34 cellular contexts compared by ENCODE assay signal in the genomic region with DNA sequence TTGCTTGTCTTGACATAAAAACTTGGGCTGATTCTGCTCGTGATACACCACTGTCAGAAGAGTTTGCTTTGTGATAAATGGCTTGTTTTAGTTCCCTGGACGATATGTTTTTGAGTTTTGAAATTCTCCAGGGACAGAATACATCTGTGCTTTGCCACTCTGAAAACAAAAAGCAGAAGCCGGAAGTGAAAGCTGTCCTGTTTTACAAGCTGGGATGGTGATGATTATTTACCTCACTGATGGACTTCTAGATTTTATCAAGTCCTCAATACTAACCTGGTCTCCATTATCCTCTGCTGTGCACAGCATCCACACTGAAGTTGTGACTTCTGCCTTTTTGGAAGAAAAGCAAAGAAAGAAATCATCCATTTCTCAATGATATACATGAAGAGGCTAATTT.
DNase-seq lines count a peak whose midpoint lies in the region; ATAC-seq and TF ChIP-seq lines count a peak whose summit lies in the region.
"Had no signal": no experiment of that assay in that cellular context is flagged by ENCODE, and none has a peak within 500 bp of the region (broad histone marks: within the 10 kb centered on the region; RNA-seq: fewer than 3 reads in every experiment).

No MANE protein-coding gene starts in this region.

- H3K4me3 Mint-ChIP-seq in memory B cell = peak overlapping the region; percentile 8
- H3K4me3 Mint-ChIP-seq in activated T-cell treated with anti-CD3 and anti-CD28 coated beads, Interleukin-2, amount 50 U/mL, for 72 hours = no peak overlapping the region
- H3K4me3 Mint-ChIP-seq in activated T-helper 17 cell treated with anti-CD3 and anti-CD28 coated beads, Interleukin-2, amount 50 U/mL, for 72 hours = no peak overlapping the region
- H3K4me3 Mint-ChIP-seq: activated CD4-positive, alpha-beta memory T cell treated with anti-CD3 and anti-CD28 coated beads for 36 hours; activated naive CD4-positive, alpha-beta T cell treated with anti-CD3 and anti-CD28 coated beads, Interleukin-2, amount 10 ng/mL, durations not matched to agents 7 days and 5 days; activated T-helper 1 cell treated with anti-CD3 and anti-CD28 coated beads, Interleukin-12 subunit alpha, Interleukin-12 subunit beta, Interleukin-2, Interleukin-4 antibody, amounts not matched to agents 30 ng/mL and 10 ng/mL and 1 ng/mL, durations not matched to agents 14 hours and 24 hours and 36 hours; CD8-positive, alpha-beta memory T cell; endodermal cell; GM23338; T-helper 17 cell had no signal

- no peak overlapping the region for H3K9ac ChIP-seq in BLaER1

- no peak for TF ChIP-seq CTCF in OCI-LY7 (conservative IDR thresholded peaks at IDR 0.05; ENCODE audit: low read length)

- no peaks in the 10 kb centered on the region for H3K9me3 ChIP-seq in BLaER1
- no peaks in the 10 kb centered on the region for H3K9me3 ChIP-seq in OCI-LY7 (ENCODE audit: low read length)
- H3K9me3 ChIP-seq: adrenal gland, body of pancreas, heart left ventricle, neutrophil, prostate gland, right lobe of liver, tibial artery had no signal

- H3K4me1 ChIP-seq in BLaER1 (peaks cover 20% of the 10 kb centered on the region), OCI-LY7 (ENCODE audit: insufficient read depth, low read length, poor library complexity, severe bottlenecking) (peaks cover 28% of the 10 kb centered on the region)
- H3K4me1 ChIP-seq: adrenal gland, foreskin keratinocyte, heart left ventricle, prostate gland, right lobe of liver, tibial artery had no signal

- no peaks in the 10 kb centered on the region for H3K27me3 ChIP-seq in BLaER1
- H3K27me3 ChIP-seq: adrenal gland, body of pancreas, foreskin keratinocyte, heart left ventricle, neutrophil, right lobe of liver, tibial artery had no signal

- no peaks in the 10 kb centered on the region for H3K9me2 ChIP-seq in OCI-LY7 (ENCODE audit: insufficient read depth, low read length)

- no peaks in the 10 kb centered on the region for H3K79me2 ChIP-seq in OCI-LY7 (ENCODE audit: insufficient read depth, low read depth, low read length)

- BruUV-seq in OCI-LY7 (replicated peaks; lab: Mats Ljungman, UMichigan) = no TSS peak

- H3K36me3 ChIP-seq in BLaER1 (no peaks in the 10 kb centered on the region), OCI-LY7 (ENCODE audit: insufficient read depth, low read length) (no peaks in the 10 kb centered on the region)
- H3K36me3 ChIP-seq: adrenal gland, heart left ventricle, neutrophil, prostate gland, right lobe of liver, tibial artery had no signal

- intact Hi-C loops in OCI-LY7 (cut with micrococcal nuclease; ENCODE audit: unreplicated experiment) = no loop called here

- H3K27me3 Mint-ChIP-seq in memory B cell = no peaks in the 10 kb centered on the region
- H3K27me3 Mint-ChIP-seq in activated T-cell treated with anti-CD3 and anti-CD28 coated beads, Interleukin-2, amount 50 U/mL, for 72 hours (ENCODE audit: low read depth) = no peaks in the 10 kb centered on the region
- H3K27me3 Mint-ChIP-seq in activated T-helper 17 cell treated with anti-CD3 and anti-CD28 coated beads, Interleukin-2, amount 50 U/mL, for 72 hours = no peaks in the 10 kb centered on the region
- H3K27me3 Mint-ChIP-seq: activated CD4-positive, alpha-beta memory T cell treated with anti-CD3 and anti-CD28 coated beads for 36 hours; activated naive CD4-positive, alpha-beta T cell treated with anti-CD3 and anti-CD28 coated beads, Interleukin-2, amount 10 ng/mL, durations not matched to agents 7 days and 5 days; CD8-positive, alpha-beta memory T cell; IgD-negative memory B cell; T-helper 17 cell had no signal

- POLR2A ChIA-PET in OCI-LY7 (lab: Charles Lee) = interaction anchor here (0.5 to 0.7 kb wide), 2 partner anchors 13 to 532 kb away, joined by 3 to 4 read pairs; no protein-coding TSS in a partner anchor

- peak overlapping the region; percentile 97 for H2AFZ ChIP-seq in OCI-LY7 (ENCODE audit: low read length)
- H2AFZ ChIP-seq: GM23338 had no signal

- DNase-seq in NAMALWA (ENCODE audit: low spot score) (peak; percentile 73), OCI-LY7 (ENCODE audit: low spot score) (peak; percentile 81), memory B cell (ENCODE audit: low spot score in 2 of 2) (no peak), DMS153 treated with DMSO at 0.1 percent for 48 hours (lab: John Stamatoyannopoulos, UW; ENCODE audit: unreplicated experiment) (no peak), NCI-H2196 treated with DMSO at 0.1 percent for 48 hours (lab: John Stamatoyannopoulos, UW; ENCODE audit: unreplicated experiment) (no peak)
- no peak for DNase-seq in activated T-cell treated with anti-CD3 and anti-CD28 coated beads, Interleukin-2, amount 50 U/mL, for 72 hours
- DNase-seq: activated CD4-positive, alpha-beta memory T cell treated with anti-CD3 and anti-CD28 coated beads for 36 hours; activated CD4-positive, CD25-positive, alpha-beta regulatory T cell treated with anti-CD3 and anti-CD28 coated beads, Interleukin-2, amount 50 U/mL, for 72 hours; activated CD8-positive, alpha-beta memory T cell treated with anti-CD3 and anti-CD28 coated beads, Interleukin-2, amount 50 U/mL, for 4 hours; activated naive CD4-positive, alpha-beta T cell treated with anti-CD3 and anti-CD28 coated beads, Interleukin-2, amount 10 ng/mL, durations not matched to agents 7 days and 5 days; adrenal gland; body of pancreas; CD8-positive, alpha-beta memory T cell; dermis blood vessel endothelial cell; EL; endodermal cell; foreskin keratinocyte; heart left ventricle; NCI-H1105 treated with DMSO at 0.1 percent for 48 hours; NCI-H2029; right lobe of liver; stimulated activated CD4-positive, alpha-beta T cell treated with anti-CD3 and anti-CD28 coated beads, Interleukin-15, amount 100 ng/mL, for 24 hours; stimulated activated CD4-positive, alpha-beta T cell treated with anti-CD3 and anti-CD28 coated beads, Interleukin-4, amount 100 ng/mL, for 4 hours; T-helper 17 cell; tibial artery had no signal

- CTCF ChIA-PET in OCI-LY7 (lab: Charles Lee; ENCODE audit: unreplicated experiment) = no interaction called here

- H3K4me3 ChIP-seq in BLaER1 (no peak overlapping the region), OCI-LY7 (ENCODE audit: low read depth, low read length, poor library complexity, severe bottlenecking) (peak overlapping the region; percentile 30)
- H3K4me3 ChIP-seq: adrenal gland, body of pancreas, GM23338, heart left ventricle, lung, prostate gland, right lobe of liver, tibial artery had no signal

- peak overlapping the region; percentile 67 for H3K4me2 ChIP-seq in BLaER1
- H3K4me2 ChIP-seq in OCI-LY7 (ENCODE audit: low read length) = peak overlapping the region; percentile 60
- H3K4me2 ChIP-seq: GM23338 had no signal

- peaks cover 3% of the 10 kb centered on the region for H3K4me1 Mint-ChIP-seq in memory B cell
- no peaks in the 10 kb centered on the region for H3K4me1 Mint-ChIP-seq in activated T-cell treated with anti-CD3 and anti-CD28 coated beads, Interleukin-2, amount 50 U/mL, for 72 hours (ENCODE audit: low read depth)
- no peaks in the 10 kb centered on the region for H3K4me1 Mint-ChIP-seq in activated T-helper 17 cell treated with anti-CD3 and anti-CD28 coated beads, Interleukin-2, amount 50 U/mL, for 72 hours
- H3K4me1 Mint-ChIP-seq: activated naive CD4-positive, alpha-beta T cell treated with anti-CD3 and anti-CD28 coated beads, Interleukin-2, amount 10 ng/mL, durations not matched to agents 7 days and 5 days; CD8-positive, alpha-beta memory T cell; T-helper 17 cell had no signal

- peaks cover 4% of the 10 kb centered on the region for H3K9me3 Mint-ChIP-seq in memory B cell
- H3K9me3 Mint-ChIP-seq in activated T-cell treated with anti-CD3 and anti-CD28 coated beads, Interleukin-2, amount 50 U/mL, for 72 hours = peaks cover 2 to 8% of the 10 kb centered on the region in 2 donors
- no peaks in the 10 kb centered on the region for H3K9me3 Mint-ChIP-seq in activated T-helper 17 cell treated with anti-CD3 and anti-CD28 coated beads, Interleukin-2, amount 50 U/mL, for 72 hours
- H3K9me3 Mint-ChIP-seq: IgD-negative memory B cell had no signal

- H4K20me1 ChIP-seq in BLaER1 = no peaks in the 10 kb centered on the region
- no peaks in the 10 kb centered on the region for H4K20me1 ChIP-seq in OCI-LY7 (ENCODE audit: insufficient read depth, low read length)

- H3K27ac Mint-ChIP-seq in memory B cell = no peak overlapping the region
- no peak overlapping the region for H3K27ac Mint-ChIP-seq in activated T-cell treated with anti-CD3 and anti-CD28 coated beads, Interleukin-2, amount 50 U/mL, for 72 hours
- no peak overlapping the region for H3K27ac Mint-ChIP-seq in activated T-helper 17 cell treated with anti-CD3 and anti-CD28 coated beads, Interleukin-2, amount 50 U/mL, for 72 hours
- H3K27ac Mint-ChIP-seq: activated CD4-positive, alpha-beta memory T cell treated with anti-CD3 and anti-CD28 coated beads for 36 hours; activated naive CD4-positive, alpha-beta T cell treated with anti-CD3 and anti-CD28 coated beads, Interleukin-2, amount 10 ng/mL, durations not matched to agents 7 days and 5 days; activated T-helper 1 cell treated with anti-CD3 and anti-CD28 coated beads, Interleukin-12 subunit alpha, Interleukin-12 subunit beta, Interleukin-2, Interleukin-4 antibody, amounts not matched to agents 30 ng/mL and 10 ng/mL and 1 ng/mL, durations not matched to agents 14 hours and 24 hours and 36 hours; CD8-positive, alpha-beta memory T cell; endodermal cell; GM23338; IgD-negative memory B cell; T-helper 17 cell had no signal

- ATAC-seq in memory B cell (ENCODE audit: low read depth) = peak; percentile 53
- ATAC-seq in activated T-cell treated with anti-CD3 and anti-CD28 coated beads, Interleukin-2, amount 50 U/mL, for 72 hours (replicated peaks in 1 of 2) = no peak
- ATAC-seq in activated T-helper 17 cell treated with anti-CD3 and anti-CD28 coated beads, Interleukin-2, amount 50 U/mL, for 72 hours (replicated peaks) = no peak
- ATAC-seq: body of pancreas, esophagus mucosa, foreskin keratinocyte, GM23338, heart left ventricle, right lobe of liver, T-helper 17 cell had no signal

- no peaks in the 10 kb centered on the region for H3K36me3 Mint-ChIP-seq in memory B cell
- H3K36me3 Mint-ChIP-seq in activated T-cell treated with anti-CD3 and anti-CD28 coated beads, Interleukin-2, amount 50 U/mL, for 72 hours (ENCODE audit: insufficient read depth in 2 of 2) = peaks cover 0 to 2% of the 10 kb centered on the region in 2 donors
- H3K36me3 Mint-ChIP-seq in activated T-helper 17 cell treated with anti-CD3 and anti-CD28 coated beads, Interleukin-2, amount 50 U/mL, for 72 hours (ENCODE audit: low read depth) = no peaks in the 10 kb centered on the region
- H3K36me3 Mint-ChIP-seq: activated CD4-positive, alpha-beta memory T cell treated with anti-CD3 and anti-CD28 coated beads for 36 hours; activated naive CD4-positive, alpha-beta T cell treated with anti-CD3 and anti-CD28 coated beads, Interleukin-2, amount 10 ng/mL, durations not matched to agents 7 days and 5 days; CD8-positive, alpha-beta memory T cell; IgD-negative memory B cell had no signal

- H3K27ac ChIP-seq in BLaER1 (peak overlapping the region; percentile 40), OCI-LY7 (ENCODE audit: low read depth, low read length, poor library complexity, severe bottlenecking) (peak overlapping the region; percentile 60)
- H3K27ac ChIP-seq: adrenal gland, foreskin keratinocyte, heart left ventricle, neutrophil, prostate gland, right lobe of liver, tibial artery had no signal

Comparison
In these comparisons a context has a peak if more than half of its experiments do, and no peak if none do; other contexts are left out.
1. DNase-seq: peak in NAMALWA (single experiment) and OCI-LY7 (single experiment); none in memory B cell (0 of 2), activated T-cell treated with anti-CD3 and anti-CD28 coated beads, Interleukin-2, amount 50 U/mL, for 72 hours (0 of 2), DMS153 treated with DMSO at 0.1 percent for 48 hours (single experiment) and NCI-H2196 treated with DMSO at 0.1 percent for 48 hours (single experiment).